17 cellular contexts compared by ENCODE assay signal in genomic region chr15:69548771-69549170, GRCh38.
"Had no signal": no experiment of that assay in that cellular context is flagged by ENCODE, and none has a peak within 500 bp of the region (broad histone marks: within the 10 kb centered on the region; RNA-seq: fewer than 3 reads in every experiment).

No MANE protein-coding gene starts in this region.

- H3K36me3 ChIP-seq: lower lobe of right lung, upper lobe of right lung had no signal

- H3K27ac ChIP-seq: lower lobe of right lung, testis, upper lobe of right lung had no signal

- H3K4me1 ChIP-seq: lower lobe of right lung, testis, upper lobe of right lung had no signal

- H3K9me3 Mint-ChIP-seq: activated T-helper 17 cell treated with anti-CD3 and anti-CD28 coated beads, Interleukin-2, amount 50 U/mL, for 72 hours had no signal

- DNase-seq: activated CD4-positive, alpha-beta T cell treated with anti-CD3 and anti-CD28 coated beads for 48 hours; activated naive CD4-positive, alpha-beta T cell treated with anti-CD3 and anti-CD28 coated beads for 36 hours; activated T-cell treated with anti-CD3 and anti-CD28 coated beads for 4 hours; dermis blood vessel endothelial cell; endodermal cell; erythroblast; islet precursor cell; lower lobe of right lung; midbrain; naive thymus-derived CD4-positive, alpha-beta T cell; stimulated activated CD4-positive, alpha-beta T cell treated with anti-CD3 and anti-CD28 coated beads, Interleukin-4, amount 100 ng/mL, for 1 hour; stimulated activated CD8-positive, alpha-beta memory T cell treated with anti-CD3 and anti-CD28 coated beads, Interleukin-4, amount 100 ng/mL, for 48 hours; stimulated activated naive CD8-positive, alpha-beta T cell treated with anti-CD3 and anti-CD28 coated beads, Interleukin-15, amount 100 ng/mL, for 72 hours; testis; upper lobe of right lung had no signal

- H3K27ac Mint-ChIP-seq: activated naive CD4-positive, alpha-beta T cell treated with anti-CD3 and anti-CD28 coated beads for 36 hours; activated T-helper 17 cell treated with anti-CD3 and anti-CD28 coated beads, Interleukin-2, amount 50 U/mL, for 72 hours; endodermal cell; naive thymus-derived CD4-positive, alpha-beta T cell; stimulated activated naive CD8-positive, alpha-beta T cell treated with anti-CD3 and anti-CD28 coated beads, Interleukin-15, amount 100 ng/mL, for 72 hours; T-helper 1 cell treated with Interleukin-12 subunit alpha and Interleukin-12 subunit beta and Interleukin-4 antibody, amounts not matched to agents 30 μg/mL and 1 μg/mL, for 36 hours had no signal

- H3K4me3 Mint-ChIP-seq: activated naive CD4-positive, alpha-beta T cell treated with anti-CD3 and anti-CD28 coated beads for 36 hours; activated T-helper 17 cell treated with anti-CD3 and anti-CD28 coated beads, Interleukin-2, amount 50 U/mL, for 72 hours; endodermal cell; naive thymus-derived CD4-positive, alpha-beta T cell; stimulated activated naive CD8-positive, alpha-beta T cell treated with anti-CD3 and anti-CD28 coated beads, Interleukin-15, amount 100 ng/mL, for 72 hours; T-helper 1 cell treated with Interleukin-12 subunit alpha and Interleukin-12 subunit beta and Interleukin-4 antibody, amounts not matched to agents 30 μg/mL and 1 μg/mL, for 36 hours had no signal

- H3K4me1 Mint-ChIP-seq: activated T-helper 17 cell treated with anti-CD3 and anti-CD28 coated beads, Interleukin-2, amount 50 U/mL, for 72 hours; stimulated activated naive CD8-positive, alpha-beta T cell treated with anti-CD3 and anti-CD28 coated beads, Interleukin-15, amount 100 ng/mL, for 72 hours had no signal

- H3K9me3 ChIP-seq: testis had no signal

- H3K27me3 ChIP-seq: testis, upper lobe of right lung had no signal

- H3K4me3 ChIP-seq: lower lobe of right lung, testis, upper lobe of right lung had no signal
